In the genomic region with DNA sequence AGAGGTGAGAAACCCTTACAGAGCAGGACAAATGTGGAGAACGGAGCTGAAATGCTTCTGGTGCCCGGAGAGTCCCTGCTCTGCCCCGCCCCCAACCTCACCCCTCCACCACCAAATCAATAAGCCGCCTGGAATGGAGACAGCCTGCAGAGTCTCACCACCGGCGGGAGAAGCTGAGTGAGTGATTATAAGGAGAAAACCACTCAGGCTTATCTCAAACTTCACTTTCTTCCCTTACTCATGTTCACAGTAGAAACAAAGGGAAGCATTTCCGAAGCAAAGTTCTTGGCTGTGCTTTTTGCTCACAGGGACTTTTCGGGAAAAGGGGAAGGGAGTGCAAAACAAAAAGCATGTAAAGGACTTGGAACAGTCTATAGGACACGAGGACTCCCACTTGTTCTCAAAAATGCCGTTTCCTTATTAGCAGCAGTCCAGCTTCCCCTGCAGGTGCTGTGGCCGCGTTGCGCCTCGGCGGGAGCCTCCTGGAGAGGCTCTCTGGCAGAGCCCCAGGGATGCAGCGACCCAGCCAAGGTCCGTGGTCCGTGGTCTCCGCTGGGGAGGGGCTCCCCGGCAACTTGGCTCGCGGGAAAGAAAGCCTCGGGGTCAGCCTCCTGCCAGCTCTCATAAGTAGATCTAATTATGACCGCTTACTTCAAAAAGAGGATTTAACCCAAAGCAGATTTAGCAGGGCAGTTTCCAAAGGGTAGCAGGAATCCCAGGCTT, we compare ENCODE assay signal across 9 cellular contexts.
A peak's percentile ranks its signal among the peaks of the same experiment; 100 is the strongest.
DNase-seq lines count a peak whose midpoint lies in the region; ATAC-seq and TF ChIP-seq lines count a peak whose summit lies in the region.
"Had no signal": no experiment of that assay in that cellular context is flagged by ENCODE, and none has a peak within 500 bp of the region (broad histone marks: within the 10 kb centered on the region; RNA-seq: fewer than 3 reads in every experiment).

No MANE protein-coding gene starts in this region.

- TF ChIP-seq EP300 in neural cell (conservative IDR thresholded peaks at IDR 0.05; ENCODE audit: poor library complexity, severe bottlenecking), result no peak

- H2AFZ ChIP-seq in neural cell (ENCODE audit: low read depth, low read length), result no peak overlapping the region

- H3K9me2 ChIP-seq in neural cell (ENCODE audit: insufficient read depth, low read length), result no peaks in the 10 kb centered on the region

- H3K4me3 ChIP-seq in epithelial cell of proximal tubule (ENCODE audit: low read depth, low read length) (peak overlapping the region; percentile 46), neural cell (ENCODE audit: low read length) (peak overlapping the region; percentile 56)

- H3K27ac ChIP-seq in neural cell (ENCODE audit: low read length), result no peak overlapping the region

- TF ChIP-seq RAD21 in neural cell (conservative IDR thresholded peaks at IDR 0.05), result no peak

- peaks cover 21 to 31% of the 10 kb centered on the region in 2 donors for H3K27me3 Mint-ChIP-seq in stimulated activated naive B cell treated with anti-CD40 and anti-IgM and Interleukin-4, amounts not matched to agents 10 μg/mL and 1 μg/mL and 100 μg/mL, for 72 hours

- peak; percentile 43 for TF ChIP-seq CTCF in epithelial cell of proximal tubule (conservative IDR thresholded peaks at IDR 0.05; ENCODE audit: low read depth, low read length)
- no peak for TF ChIP-seq CTCF in neural cell (IDR thresholded peaks at IDR 0.05; ENCODE audit: poor library complexity, severe bottlenecking)

- no peaks in the 10 kb centered on the region for H3K27me3 ChIP-seq in neural cell (ENCODE audit: insufficient read depth, low read depth, low read length)

- no peak overlapping the region for H3K4me2 ChIP-seq in neural cell (ENCODE audit: low read length)

- DNase-seq in Caki2 (ENCODE audit: low read depth) (peak; percentile 12), M059J (ENCODE audit: low read depth) (peak; percentile 43), epithelial cell of proximal tubule (ENCODE audit: low read depth) (peak; percentile 26), AML-193 (lab: John Stamatoyannopoulos, UW) (no peak)
- no peak for DNase-seq in stimulated activated naive B cell treated with anti-CD40 and anti-IgM and Interleukin-4, amounts not matched to agents 10 μg/mL and 1 μg/mL and 100 μg/mL, for 72 hours
- DNase-seq: nucleus accumbens had no signal

- no peaks in the 10 kb centered on the region for H3F3A ChIP-seq in neural cell (ENCODE audit: insufficient read depth, low read length, poor library complexity, severe bottlenecking)

- H3K9me3 Mint-ChIP-seq in stimulated activated naive B cell treated with anti-CD40 and anti-IgM and Interleukin-4, amounts not matched to agents 10 μg/mL and 1 μg/mL and 100 μg/mL, for 72 hours, result peaks cover 0 to 4% of the 10 kb centered on the region in 2 donors

- H3K4me3 Mint-ChIP-seq in stimulated activated naive B cell treated with anti-CD40 and anti-IgM and Interleukin-4, amounts not matched to agents 10 μg/mL and 1 μg/mL and 100 μg/mL, for 72 hours, result peak overlapping the region in 1 of 2 donors; percentile 44

- no peaks in the 10 kb centered on the region for H3K79me2 ChIP-seq in neural cell (replicated peaks; ENCODE audit: insufficient read depth, low read length)

- no peak overlapping the region for H3K9ac ChIP-seq in neural cell (ENCODE audit: low read length)

- peaks cover 0 to 3% of the 10 kb centered on the region in 2 donors for H3K4me1 Mint-ChIP-seq in stimulated activated naive B cell treated with anti-CD40 and anti-IgM and Interleukin-4, amounts not matched to agents 10 μg/mL and 1 μg/mL and 100 μg/mL, for 72 hours

- H3K9me3 ChIP-seq in neural cell (ENCODE audit: low read length), result no peaks in the 10 kb centered on the region

- no peak overlapping the region for H3K27ac Mint-ChIP-seq in stimulated activated naive B cell treated with anti-CD40 and anti-IgM and Interleukin-4, amounts not matched to agents 10 μg/mL and 1 μg/mL and 100 μg/mL, for 72 hours

- H3K36me3 Mint-ChIP-seq in stimulated activated naive B cell treated with anti-CD40 and anti-IgM and Interleukin-4, amounts not matched to agents 10 μg/mL and 1 μg/mL and 100 μg/mL, for 72 hours, result no peaks in the 10 kb centered on the region

- H3K36me3 ChIP-seq in neural cell (ENCODE audit: insufficient read depth, low read length), result no peaks in the 10 kb centered on the region

- ATAC-seq in HG03095 (IDR thresholded peaks at IDR 0.05; ENCODE audit: unreplicated experiment), result no peak
- ATAC-seq in stimulated activated naive B cell treated with anti-CD40 and anti-IgM and Interleukin-4, amounts not matched to agents 10 μg/mL and 1 μg/mL and 100 μg/mL, for 72 hours (replicated peaks), result no peak
- ATAC-seq in GM21717 (IDR thresholded peaks at IDR 0.05; ENCODE audit: unreplicated experiment), result no peak

- H4K20me1 ChIP-seq in neural cell (ENCODE audit: insufficient read depth), result no peaks in the 10 kb centered on the region

- in situ Hi-C loops in Caki2 (cut with HindIII; ENCODE audit: low pct_unique_long_range_greater_than_20kb, low sequenced_read_pairs), result no loop called here

TF ChIP-seq in neural cell, 6 proteins besides CTCF, POLR2A, EP300 and RAD21:
- TF ChIP-seq MXI1 (conservative IDR thresholded peaks at IDR 0.05; ENCODE audit: poor library complexity, severe bottlenecking), result no peak
- TF ChIP-seq POLR2AphosphoS5 (IDR thresholded peaks at IDR 0.05), result no peak
- TF ChIP-seq SMC3 (conservative IDR thresholded peaks at IDR 0.05; ENCODE audit: poor library complexity), result no peak
- TF ChIP-seq EZH2 (IDR thresholded peaks at IDR 0.05; ENCODE audit: borderline replicate concordance, insufficient read depth, low read length, poor library complexity, severe bottlenecking), result no peak
- no peak for TF ChIP-seq TAF1 (IDR thresholded peaks at IDR 0.05; ENCODE audit: low read depth)
- TF ChIP-seq, protein P1, sequence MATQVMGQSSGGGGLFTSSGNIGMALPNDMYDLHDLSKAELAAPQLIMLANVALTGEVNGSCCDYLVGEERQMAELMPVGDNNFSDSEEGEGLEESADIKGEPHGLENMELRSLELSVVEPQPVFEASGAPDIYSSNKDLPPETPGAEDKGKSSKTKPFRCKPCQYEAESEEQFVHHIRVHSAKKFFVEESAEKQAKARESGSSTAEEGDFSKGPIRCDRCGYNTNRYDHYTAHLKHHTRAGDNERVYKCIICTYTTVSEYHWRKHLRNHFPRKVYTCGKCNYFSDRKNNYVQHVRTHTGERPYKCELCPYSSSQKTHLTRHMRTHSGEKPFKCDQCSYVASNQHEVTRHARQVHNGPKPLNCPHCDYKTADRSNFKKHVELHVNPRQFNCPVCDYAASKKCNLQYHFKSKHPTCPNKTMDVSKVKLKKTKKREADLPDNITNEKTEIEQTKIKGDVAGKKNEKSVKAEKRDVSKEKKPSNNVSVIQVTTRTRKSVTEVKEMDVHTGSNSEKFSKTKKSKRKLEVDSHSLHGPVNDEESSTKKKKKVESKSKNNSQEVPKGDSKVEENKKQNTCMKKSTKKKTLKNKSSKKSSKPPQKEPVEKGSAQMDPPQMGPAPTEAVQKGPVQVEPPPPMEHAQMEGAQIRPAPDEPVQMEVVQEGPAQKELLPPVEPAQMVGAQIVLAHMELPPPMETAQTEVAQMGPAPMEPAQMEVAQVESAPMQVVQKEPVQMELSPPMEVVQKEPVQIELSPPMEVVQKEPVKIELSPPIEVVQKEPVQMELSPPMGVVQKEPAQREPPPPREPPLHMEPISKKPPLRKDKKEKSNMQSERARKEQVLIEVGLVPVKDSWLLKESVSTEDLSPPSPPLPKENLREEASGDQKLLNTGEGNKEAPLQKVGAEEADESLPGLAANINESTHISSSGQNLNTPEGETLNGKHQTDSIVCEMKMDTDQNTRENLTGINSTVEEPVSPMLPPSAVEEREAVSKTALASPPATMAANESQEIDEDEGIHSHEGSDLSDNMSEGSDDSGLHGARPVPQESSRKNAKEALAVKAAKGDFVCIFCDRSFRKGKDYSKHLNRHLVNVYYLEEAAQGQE (IDR thresholded peaks at IDR 0.05; ENCODE audit: borderline replicate concordance), result no peak

Comparison
In these comparisons a context has a peak if more than half of its experiments do, and no peak if none do; other contexts are left out.
1. DNase-seq: peak in Caki2 (single experiment), M059J (single experiment) and epithelial cell of proximal tubule (single experiment); none in AML-193 (0 of 2) and stimulated activated naive B cell treated with anti-CD40 and anti-IgM and Interleukin-4, amounts not matched to agents 10 μg/mL and 1 μg/mL and 100 μg/mL, for 72 hours (single experiment).